In genomic region chr14:22653012-22653621, GRCh38 we compare ENCODE assay signal across 9 cellular contexts. TPM values are rescaled to one million over a fixed set of nuclear protein-coding genes. Genes with fewer than 3 reads are reported as not detected.
DNase-seq lines count a peak whose midpoint lies in the region; ATAC-seq and TF ChIP-seq lines count a peak whose summit lies in the region.
"Had no signal": no experiment of that assay in that cellular context is flagged by ENCODE, and none has a peak within 500 bp of the region (broad histone marks: within the 10 kb centered on the region; RNA-seq: fewer than 3 reads in every experiment).

No MANE protein-coding gene starts in this region.

- H3K4me1 Mint-ChIP-seq in stimulated activated effector memory CD8-positive, alpha-beta T cell treated with anti-CD3 and anti-CD28 coated beads, Interleukin-12 subunit alpha, Interleukin-12 subunit beta, amount 100 ng/mL, for 72 hours, result no peaks in the 10 kb centered on the region

- intact Hi-C loops in HCT116 (cut with micrococcal nuclease), result loop anchor here (1.0 to 5.0 kb wide), 3 partner anchors 82 to 261 kb away; no protein-coding TSS in a partner anchor

- peak; percentile 87 to 94 (median 92) for TF ChIP-seq CTCF in HCT116 (IDR thresholded peaks at IDR 0.05 in 2 of 3, conservative IDR thresholded peaks at IDR 0.05 in 1 of 3; ENCODE audit: borderline replicate concordance in 1 of 3, insufficient read depth in 1 of 3, low read depth in 2 of 3, low read length in 2 of 3)

- RAD21 ChIA-PET in HCT116 (lab: Charles Lee; ENCODE audit: low non-redundant PET in 1 of 2, low total read pairs in 2 of 2, uncharacterized antibody in 2 of 2, unreplicated experiment in 2 of 2), result interaction anchor here (0.6 to 1.5 kb wide), 5 partner anchors 64 to 200 kb away, joined by 3 to 14 read pairs (median 3); partner anchors contain the start of gene DAD1 (in 1 of the 2)

- no peaks in the 10 kb centered on the region for H3K27me3 ChIP-seq in HCT116 (ENCODE audit: insufficient read depth, low read length)

- no peak overlapping the region for H3K27ac ChIP-seq in HCT116 (ENCODE audit: low read depth, low read length)

- POLR2A ChIA-PET in HCT116 (lab: Charles Lee), result interaction anchor here (0.8 to 1.4 kb wide), 5 partner anchors 11 to 86 kb away, joined by 3 to 5 read pairs (median 3); partner anchors contain the start of gene DAD1

- H3K4me3 ChIP-seq in HCT116 (replicated peaks in 1 of 2; ENCODE audit: low read depth in 1 of 2, low read length in 2 of 2), result no peak overlapping the region

- peak; percentile 99 for ATAC-seq in HCT116
- peak; percentile 73 for ATAC-seq in stimulated activated effector memory CD8-positive, alpha-beta T cell treated with anti-CD3 and anti-CD28 coated beads, Interleukin-12 subunit alpha, Interleukin-12 subunit beta, amount 100 ng/mL, for 72 hours
- no peak for ATAC-seq in HG02938 (IDR thresholded peaks at IDR 0.05; ENCODE audit: unreplicated experiment)

- H3K9ac ChIP-seq in HCT116 (ENCODE audit: low read length), result no peak overlapping the region

- CTCF ChIA-PET in HCT116 (lab: Charles Lee), result interaction anchor here (0.6 to 5.0 kb wide), 20 partner anchors 9 to 333 kb away, joined by 3 to 93 read pairs (median 5); partner anchors contain the start of genes DAD1 and OR6J1

- no peaks in the 10 kb centered on the region for H3K9me3 Mint-ChIP-seq in stimulated activated effector memory CD8-positive, alpha-beta T cell treated with anti-CD3 and anti-CD28 coated beads, Interleukin-12 subunit alpha, Interleukin-12 subunit beta, amount 100 ng/mL, for 72 hours

- H3K79me2 ChIP-seq in HCT116 (ENCODE audit: insufficient read depth, low read length), result no peaks in the 10 kb centered on the region

- peak; percentile 81 for DNase-seq in D341Med (ENCODE audit: low spot score)
- DNase-seq in HCT116 (ENCODE audit: low read depth, low spot score), result peak; percentile 73
- DNase-seq in NCI-H226, result peak; percentile 66
- DNase-seq in activated CD4-positive, alpha-beta T cell treated with anti-CD3 and anti-CD28 coated beads for 4 hours, result peak; percentile 40 to 57
- DNase-seq in dermis microvascular lymphatic vessel endothelial cell (ENCODE audit: low read depth in 2 of 2), result peak; percentile 51 to 74
- peak; percentile 57 for DNase-seq in medulla oblongata (ENCODE audit: extremely low spot score)
- DNase-seq in stimulated activated effector memory CD8-positive, alpha-beta T cell treated with anti-CD3 and anti-CD28 coated beads, Interleukin-12 subunit alpha, Interleukin-12 subunit beta, amount 100 ng/mL, for 72 hours (ENCODE audit: low spot score in 2 of 2), result peak; percentile 22 to 64

- peaks cover 2 to 6% of the 10 kb centered on the region in 2 experiments; a peak in 3 of 4 replicates for H3K4me1 ChIP-seq in HCT116 (ENCODE audit: control insufficient read depth in 1 of 2, insufficient read depth in 2 of 2, low read length in 2 of 2)

- no peaks in the 10 kb centered on the region for H3K36me3 ChIP-seq in HCT116 (ENCODE audit: control insufficient read depth in 1 of 2, insufficient read depth in 2 of 2, low read length in 2 of 2)

- H3K9me2 ChIP-seq in HCT116 (ENCODE audit: insufficient read depth), result no peaks in the 10 kb centered on the region

- no peak overlapping the region for H3K4me3 Mint-ChIP-seq in stimulated activated effector memory CD8-positive, alpha-beta T cell treated with anti-CD3 and anti-CD28 coated beads, Interleukin-12 subunit alpha, Interleukin-12 subunit beta, amount 100 ng/mL, for 72 hours

- peak overlapping the region; percentile 51 for H3K4me2 ChIP-seq in HCT116 (ENCODE audit: low read length)

- H3K27ac Mint-ChIP-seq in stimulated activated effector memory CD8-positive, alpha-beta T cell treated with anti-CD3 and anti-CD28 coated beads, Interleukin-12 subunit alpha, Interleukin-12 subunit beta, amount 100 ng/mL, for 72 hours, result no peak overlapping the region

- BruUV-seq in HCT116 (replicated peaks; lab: Mats Ljungman, UMichigan), result no TSS peak

- H3K36me3 Mint-ChIP-seq in stimulated activated effector memory CD8-positive, alpha-beta T cell treated with anti-CD3 and anti-CD28 coated beads, Interleukin-12 subunit alpha, Interleukin-12 subunit beta, amount 100 ng/mL, for 72 hours, result no peaks in the 10 kb centered on the region

- no peaks in the 10 kb centered on the region for H3K9me3 ChIP-seq in HCT116 (ENCODE audit: control insufficient read depth in 1 of 2, insufficient read depth in 1 of 2, low read depth in 1 of 2, low read length in 2 of 2)

- no peak for TF ChIP-seq POLR2A in HCT116 (IDR thresholded peaks at IDR 0.05; ENCODE audit: borderline replicate concordance, extremely low read depth, insufficient read depth, insufficient read length)

- peak overlapping the region; percentile 100 for H2AFZ ChIP-seq in HCT116 (ENCODE audit: low read depth, low read length, poor library complexity, severe bottlenecking)

- H4K20me1 ChIP-seq in HCT116 (ENCODE audit: insufficient read depth), result no peaks in the 10 kb centered on the region

- TF ChIP-seq RAD21 in HCT116 (IDR thresholded peaks at IDR 0.05; ENCODE audit: low read depth), result peak; percentile 85

TF ChIP-seq in HCT116, 20 proteins besides CTCF, POLR2A, EP300 and RAD21:
- TF ChIP-seq EZH2 (IDR thresholded peaks at IDR 0.05) (no peak), CBX3 (IDR thresholded peaks at IDR 0.05; ENCODE audit: low read depth) (0 out of 2 replicates have a peak, but pooled peaks have one; percentile 23), CEBPB (IDR thresholded peaks at IDR 0.05; ENCODE audit: low read depth) (no peak), YY1 (IDR thresholded peaks at IDR 0.05; ENCODE audit: extremely low read depth, insufficient replicate concordance, low read depth, low read length) (peak; percentile 35)

RNA-seq across cellular contexts. Expression of gene OR6J1, which starts 9.0 kb away (rescaled TPM):
- total RNA-seq in HCT116 (2021; ENCODE audit: unreplicated experiment) (not detected), dermis microvascular lymphatic vessel endothelial cell (not detected in 2 replicates)
- polyA plus RNA-seq in HCT116 (2012), result not detected in 2 replicates
- total RNA-seq: T-helper 2 cell treated with Interferon-gamma antibody and Interleukin-4, amounts not matched to agents 100 ng/mL and 5 ng/mL, for 36 hours had no signal

RNA-seq across cellular contexts. Expression of gene ABHD4, which starts 55.0 kb away (rescaled TPM):
- total RNA-seq in HCT116 (2021; ENCODE audit: unreplicated experiment) (9.4 TPM), dermis microvascular lymphatic vessel endothelial cell (5.4 and 9.6 TPM in 2 replicates)
- 6.2 and 8.4 TPM in 2 replicates for polyA plus RNA-seq in HCT116 (2012)
